ENCODE assay signal across 19 cellular contexts in genomic region chr9:111730937-111731567, GRCh38.
A peak's percentile ranks its signal among the peaks of the same experiment; 100 is the strongest.
DNase-seq lines count a peak whose midpoint lies in the region; ATAC-seq, FAIRE-seq and TF ChIP-seq lines count a peak whose summit lies in the region.
"Had no signal": no experiment of that assay in that cellular context is flagged by ENCODE, and none has a peak within 500 bp of the region (broad histone marks: within the 10 kb centered on the region; RNA-seq: fewer than 3 reads in every experiment).

No MANE protein-coding gene starts in this region.

- TF ChIP-seq RAD21 in K562 (CRISPR knock-in tag; conservative IDR thresholded peaks at IDR 0.05 in 1 of 2, IDR thresholded peaks at IDR 0.05 in 1 of 2) = no peak

- no peak for TF ChIP-seq CTCF in K562 (IDR thresholded peaks at IDR 0.05 in 2 of 3, conservative IDR thresholded peaks at IDR 0.05 in 1 of 3; ENCODE audit: insufficient read depth in 2 of 3, low read depth in 1 of 3, low read length in 3 of 3)
- no peak for TF ChIP-seq CTCF in GM10248 (IDR thresholded peaks at IDR 0.05; ENCODE audit: control extremely low read depth, extremely low read depth, low read depth, missing control alignments)

- H2AFZ ChIP-seq in K562 (ENCODE audit: low read depth, low read length) = no peak overlapping the region

- H3K4me3 ChIP-seq in K562 = no peak overlapping the region
- H3K4me3 ChIP-seq: vagina had no signal

- TF ChIP-seq POLR2A in K562 (conservative IDR thresholded peaks at IDR 0.05) = no peak

- H4K20me1 ChIP-seq in K562 (replicated peaks; ENCODE audit: control insufficient read depth, insufficient read depth, low read length) = no peaks in the 10 kb centered on the region

- peak; percentile 16 for FAIRE-seq in HTR-8/SVneo (lab: Jason Lieb, UNC)
- FAIRE-seq in K562 (lab: Jason Lieb, UNC) = no peak
- FAIRE-seq: GM12891 had no signal

- H3K9me3 ChIP-seq in K562 (replicated peaks; ENCODE audit: control insufficient read depth, insufficient read depth, low read depth, low read length) = 0 out of 2 replicates have a peak, but pooled peaks cover 1% of the 10 kb centered on the region
- H3K9me3 ChIP-seq: BE2C, vagina had no signal

- H3K9me1 ChIP-seq in K562 (ENCODE audit: control insufficient read depth, insufficient read depth, low read length) = no peaks in the 10 kb centered on the region

- DNase-seq in Caki2 (ENCODE audit: low read depth) (peak; percentile 28), HTR-8/SVneo (ENCODE audit: insufficient read length, low spot score) (no peak), K562 (ENCODE audit: extremely low read depth in 1 of 4, low spot score in 3 of 4) (no peak), kidney tubule cell (ENCODE audit: low spot score) (peak; percentile 64), GM10248 (ENCODE audit: extremely low spot score) (no peak)
- no peak for DNase-seq in stimulated activated naive CD4-positive, alpha-beta T cell treated with Interleukin-2 at 50 U/mL for 16 hours (lab: John Stamatoyannopoulos, UW)
- no peak for DNase-seq in activated CD8-positive, alpha-beta memory T cell treated with anti-CD3 and anti-CD28 coated beads, Interleukin-2, amount 50 U/mL, for 48 hours
- DNase-seq: activated CD4-positive, alpha-beta T cell treated with anti-CD3 and anti-CD28 coated beads for 36 hours; activated T-cell treated with anti-CD3 and anti-CD28 coated beads, Interleukin-2, amount 50 U/mL, for 72 hours; BE2C; DND-41; naive thymus-derived CD8-positive, alpha-beta T cell; NCI-H2171 treated with DMSO at 0.1 percent for 48 hours; stimulated activated CD4-positive, alpha-beta T cell treated with anti-CD3 and anti-CD28 coated beads, Interleukin-4, amount 100 ng/mL, for 4 hours; stimulated activated naive CD4-positive, alpha-beta T cell; T-helper 17 cell had no signal

- H3K4me1 ChIP-seq in K562 (replicated peaks in 1 of 2; ENCODE audit: control insufficient read depth in 2 of 2, insufficient read depth in 2 of 2, low read length in 2 of 2) = no peaks in the 10 kb centered on the region
- H3K4me1 ChIP-seq: BE2C, vagina had no signal

- POLR2A ChIA-PET in K562 (lab: Yijun Ruan, JAX) = interaction anchor here (0.6 to 1.2 kb wide), 3 partner anchors 9 to 206 kb away, joined by 3 to 4 read pairs (median 3); partner anchors contain the start of gene ZNF483
- POLR2A ChIA-PET in GM10248 (lab: Yijun Ruan, JAX) = no interaction called here

- H3K79me2 ChIP-seq in K562 (ENCODE audit: control insufficient read depth, insufficient read depth, low read length) = no peaks in the 10 kb centered on the region

- no TSS peak for BruUV-seq in K562 (replicated peaks; lab: Mats Ljungman, UMichigan)

- H3K27ac ChIP-seq in K562 (ENCODE audit: extremely low read depth, low read depth, low read length) = no peak overlapping the region
- H3K27ac ChIP-seq: vagina had no signal

- 21% methylated on average over 3 of the region's 3 CpGs for WGBS in K562 (ENCODE audit: insufficient coverage, low coverage, missing lambda C conversion rate)

- no peak for TF ChIP-seq EP300 in K562 (IDR thresholded peaks at IDR 0.05; ENCODE audit: low read length)

- CTCF ChIA-PET in K562 (lab: Yijun Ruan, JAX; ENCODE audit: low intra/inter-chr PET ratio) = no interaction called here
- CTCF ChIA-PET in GM10248 (lab: Yijun Ruan, JAX) = no interaction called here

- H3K4me2 ChIP-seq in K562 (ENCODE audit: insufficient read depth, low read length) = no peak overlapping the region

- no peaks in the 10 kb centered on the region for H3K27me3 ChIP-seq in K562 (ENCODE audit: control insufficient read depth in 2 of 2, insufficient read depth in 2 of 2, low read length in 2 of 2)
- H3K27me3 ChIP-seq: BE2C, vagina had no signal

- H3K36me3 ChIP-seq in K562 (ENCODE audit: control insufficient read depth, insufficient read depth, low read length) = no peaks in the 10 kb centered on the region
- H3K36me3 ChIP-seq: BE2C, vagina had no signal

- H3K9ac ChIP-seq in K562 (ENCODE audit: insufficient read depth in 1 of 2, low read depth in 2 of 2, low read length in 2 of 2) = no peak overlapping the region

- intact Hi-C loops in K562 (cut with micrococcal nuclease) = no loop called here

- in situ Hi-C loops in Caki2 (cut with HindIII; ENCODE audit: low pct_unique_long_range_greater_than_20kb, low sequenced_read_pairs) (no loop called here), K562 (cut with MboI) (no loop called here)

- ATAC-seq in K562 = no peak
- no peak for ATAC-seq in GM18498 (IDR thresholded peaks at IDR 0.05; ENCODE audit: unreplicated experiment)
- ATAC-seq: activated CD4-positive, alpha-beta T cell treated with anti-CD3 and anti-CD28 coated beads for 36 hours; activated T-cell treated with anti-CD3 and anti-CD28 coated beads, Interleukin-2, amount 50 U/mL, for 72 hours; naive thymus-derived CD8-positive, alpha-beta T cell; T-helper 17 cell had no signal

TF ChIP-seq in K562, 482 proteins besides CTCF, POLR2A, EP300 and RAD21:
- no peak for TF ChIP-seq CHAMP1 (IDR thresholded peaks at IDR 0.05)
- no peak for TF ChIP-seq EHMT2 (IDR thresholded peaks at IDR 0.05)
- peak; percentile 93 for TF ChIP-seq NFIX (CRISPR knock-in tag; IDR thresholded peaks at IDR 0.05; ENCODE audit: low read depth)
- TF ChIP-seq ZNF212 (CRISPR knock-in tag; IDR thresholded peaks at IDR 0.05) = no peak
- peak; percentile 97 for TF ChIP-seq NFIC (IDR thresholded peaks at IDR 0.05)
- no peak for TF ChIP-seq MXD1 (CRISPR knock-in tag; IDR thresholded peaks at IDR 0.05; ENCODE audit: borderline replicate concordance, poor library complexity, severe bottlenecking)
- TF ChIP-seq ZNF609 (CRISPR knock-in tag; IDR thresholded peaks at IDR 0.05; ENCODE audit: borderline replicate concordance) = no peak
- no peak for TF ChIP-seq ZNF655 (CRISPR knock-in tag; IDR thresholded peaks at IDR 0.05)

Comparison
In these comparisons a context has a peak if more than half of its experiments do, and no peak if none do; other contexts are left out.
1. DNase-seq: peak in Caki2 (single experiment) and kidney tubule cell (single experiment); none in HTR-8/SVneo (single experiment), K562 (0 of 4), stimulated activated naive CD4-positive, alpha-beta T cell treated with Interleukin-2 at 50 U/mL for 16 hours (single experiment), GM10248 (single experiment) and activated CD8-positive, alpha-beta memory T cell treated with anti-CD3 and anti-CD28 coated beads, Interleukin-2, amount 50 U/mL, for 48 hours (single experiment).